Comparison of ENCODE assay signal across 9 cellular contexts in genomic region chr17:44200478-44201155, GRCh38. TPM values are rescaled to one million over a fixed set of nuclear protein-coding genes. Genes with fewer than 3 reads are reported as not detected.
A peak's percentile ranks its signal among the peaks of the same experiment; 100 is the strongest.
DNase-seq lines count a peak whose midpoint lies in the region; ATAC-seq and TF ChIP-seq lines count a peak whose summit lies in the region.
"Had no signal": no experiment of that assay in that cellular context is flagged by ENCODE, and none has a peak within 500 bp of the region (broad histone marks: within the 10 kb centered on the region; RNA-seq: fewer than 3 reads in every experiment).

No MANE protein-coding gene starts in this region.

- intact Hi-C loops in psoas muscle (cut with DNase I) = no loop called here

- H3K27ac ChIP-seq in SK-N-MC (peak overlapping the region; percentile 92), psoas muscle (peak overlapping the region; percentile 93)

- ATAC-seq in GM21723 (IDR thresholded peaks at IDR 0.05; ENCODE audit: unreplicated experiment) (peak; percentile 1), psoas muscle (peak; percentile 4 to 10 (median 8)), GM18858 (IDR thresholded peaks at IDR 0.05; ENCODE audit: unreplicated experiment) (no peak)

- H3K4me1 ChIP-seq in BE2C (peaks cover 6% of the 10 kb centered on the region), psoas muscle (peaks cover 7% of the 10 kb centered on the region)

- peak overlapping the region; percentile 93 for H3K9ac ChIP-seq in SK-N-MC (ENCODE audit: insufficient read length)

- H3K27me3 ChIP-seq in BE2C = no peaks in the 10 kb centered on the region
- no peaks in the 10 kb centered on the region for H3K27me3 ChIP-seq in psoas muscle (ENCODE audit: insufficient read depth in 3 of 3, low read length in 2 of 3)

- no peaks in the 10 kb centered on the region for H3K9me3 ChIP-seq in BE2C
- no peaks in the 10 kb centered on the region for H3K9me3 ChIP-seq in SK-N-MC (ENCODE audit: low read depth, low read length)
- no peaks in the 10 kb centered on the region for H3K9me3 ChIP-seq in psoas muscle

- TF ChIP-seq CTCF in BE2C (IDR thresholded peaks at IDR 0.05; ENCODE audit: low read depth, low read length) (no peak), fibroblast of pulmonary artery (IDR thresholded peaks at IDR 0.05; ENCODE audit: low read length, missing control alignments) (no peak), psoas muscle (IDR thresholded peaks at IDR 0.05) (no peak), GM13976 (IDR thresholded peaks at IDR 0.05; ENCODE audit: borderline replicate concordance, control extremely low read depth, extremely low read depth, insufficient read depth, missing control alignments) (no peak)

- WGBS in psoas muscle, 3 donors = 7 to 8% (median 7%) methylated on average over 31 to 36 of the region's 36 CpGs

- in situ Hi-C loops in GM13976 (cut with MboI; ENCODE audit: low sequenced_read_pairs, unreplicated experiment) = loop anchor here (5.0 to 25.0 kb wide), 2 partner anchors 132 to 312 kb away; partner anchors contain the start of gene GPATCH8

- DNase-seq in BE2C = no peak
- DNase-seq in SK-N-MC (ENCODE audit: low read depth, low spot score) = no peak
- DNase-seq in fibroblast of pulmonary artery (ENCODE audit: low read depth) = no peak
- peak in 1 of 2 donors; percentile 42 for DNase-seq in psoas muscle
- DNase-seq in GM13976 (ENCODE audit: low spot score) = no peak
- DNase-seq in SW 1271 (lab: John Stamatoyannopoulos, UW) = no peak

- H3K36me3 ChIP-seq in BE2C (peaks cover 5% of the 10 kb centered on the region), SK-N-MC (ENCODE audit: insufficient read depth, low read length) (peaks cover 15% of the 10 kb centered on the region), psoas muscle (ENCODE audit: insufficient read depth in 1 of 2, low read depth in 1 of 2) (peaks cover 0 to 21% of the 10 kb centered on the region in 2 donors)

- H3K4me3 ChIP-seq in BE2C (ENCODE audit: low read depth, low read length) (peak overlapping the region; percentile 81), SK-N-MC (peak overlapping the region; percentile 76), fibroblast of pulmonary artery (replicated peaks; ENCODE audit: low read depth, low read length) (peak overlapping the region; percentile 68), psoas muscle (peak overlapping the region; percentile 87)

RNA-seq across cellular contexts. Expression of gene ATXN7L3, which starts 0.9 kb away (rescaled TPM):
- 151 TPM for polyA plus RNA-seq in BE2C (2012; ENCODE audit: insufficient read depth, insufficient read length, low read depth)
- total RNA-seq in psoas muscle = 10 to 100 TPM; 25.6 to 42.6 (median 38.8) TPM
- polyA plus RNA-seq in psoas muscle = 10 to 100 TPM; 20.4 to 35.1 (median 21.8) TPM

RNA-seq across cellular contexts. Expression of gene TMUB2, which starts 13.8 kb away (rescaled TPM):
- polyA plus RNA-seq in BE2C (2012; ENCODE audit: insufficient read depth, insufficient read length, low read depth) = 64.2 TPM
- total RNA-seq in psoas muscle = 10 to 100 TPM; 14.1 to 20.9 (median 20.3) TPM
- polyA plus RNA-seq in psoas muscle = 10 to 100 TPM; 22.8 to 44.4 (median 34.7) TPM

RNA-seq across cellular contexts. Expression of gene UBTF, which starts 18.9 kb away (rescaled TPM):
- polyA plus RNA-seq in BE2C (2012; ENCODE audit: insufficient read depth, insufficient read length, low read depth) = 106 TPM
- 10 to 100 TPM; 42.3 to 67.5 (median 49.9) TPM for total RNA-seq in psoas muscle
- 10 to 100 TPM; 36.0 to 49.4 (median 36.1) TPM for polyA plus RNA-seq in psoas muscle

RNA-seq across cellular contexts. Expression of gene ASB16, which starts 30.1 kb away (rescaled TPM):
- polyA plus RNA-seq in BE2C (2012; ENCODE audit: insufficient read depth, insufficient read length, low read depth) = 2.3 TPM
- total RNA-seq in psoas muscle = 10 to 100 TPM; 17.0 to 43.4 (median 26.1) TPM
- polyA plus RNA-seq in psoas muscle = 10 to 100 TPM in 1 of 3 donors, 1 to 10 TPM in 2; 1.1 to 16.5 (median 9.9) TPM
- total RNA-seq: LHCN-M2 had no signal

RNA-seq across cellular contexts. Expression of gene HROB, which starts 58.9 kb away (rescaled TPM):
- polyA plus RNA-seq in BE2C (2012; ENCODE audit: insufficient read depth, insufficient read length, low read depth) = 2.1 TPM
- total RNA-seq in psoas muscle = 1 to 10 TPM in 1 of 4 donors, under 1 TPM in 3; 0.25 to 1.1 (median 0.39) TPM
- under 1 TPM; 0.53 to 0.77 (median 0.65) TPM for polyA plus RNA-seq in psoas muscle
